ENCODE assay signal across 8 cellular contexts in genomic region chr7:1939434-1940401, GRCh38.
DNase-seq lines count a peak whose midpoint lies in the region; ATAC-seq and TF ChIP-seq lines count a peak whose summit lies in the region.

No MANE protein-coding gene starts in this region.

- H3K27me3 Mint-ChIP-seq in effector memory CD8-positive, alpha-beta T cell, result no peaks in the 10 kb centered on the region

- ATAC-seq in GM18520 (IDR thresholded peaks at IDR 0.05; ENCODE audit: unreplicated experiment) (peak; percentile 10), HG02678 (IDR thresholded peaks at IDR 0.05; ENCODE audit: unreplicated experiment) (peak; percentile 24), upper lobe of right lung (peak; percentile 60)
- ATAC-seq in effector memory CD8-positive, alpha-beta T cell (replicated peaks), result peak; percentile 57

- H3K9me3 ChIP-seq in upper lobe of right lung, result no peaks in the 10 kb centered on the region

- peak overlapping the region; percentile 43 for H3K4me3 ChIP-seq in upper lobe of right lung

- DNase-seq in SK-N-DZ (ENCODE audit: low spot score) (peak; percentile 29), upper lobe of right lung (no peak), dermis blood vessel endothelial cell (no peak), dedifferentiated amniotic fluid mesenchymal stem cell (ENCODE audit: extremely low spot score) (no peak), cortex of kidney (lab: John Stamatoyannopoulos, UW) (no peak)
- peak; percentile 8 to 35 (median 10) for DNase-seq in effector memory CD8-positive, alpha-beta T cell

- intact Hi-C loops in upper lobe of right lung (cut with DNase I), result no loop called here

- H3K36me3 Mint-ChIP-seq in effector memory CD8-positive, alpha-beta T cell (ENCODE audit: insufficient read depth), result peaks cover 32% of the 10 kb centered on the region

- H3K9me3 Mint-ChIP-seq in effector memory CD8-positive, alpha-beta T cell, result no peaks in the 10 kb centered on the region

- H3K4me1 Mint-ChIP-seq in effector memory CD8-positive, alpha-beta T cell (ENCODE audit: low read depth in 2 of 2), result peaks cover 58 to 63% of the 10 kb centered on the region in 2 donors

- H3K4me3 Mint-ChIP-seq in effector memory CD8-positive, alpha-beta T cell, result peak overlapping the region; percentile 93 to 96

- peak overlapping the region; percentile 77 for H3K27ac ChIP-seq in upper lobe of right lung

- TF ChIP-seq CTCF in upper lobe of right lung (IDR thresholded peaks at IDR 0.05), result no peak

- peak overlapping the region; percentile 95 to 97 for H3K27ac Mint-ChIP-seq in effector memory CD8-positive, alpha-beta T cell

- H3K4me1 ChIP-seq in upper lobe of right lung, result peaks cover 4% of the 10 kb centered on the region

- H3K27me3 ChIP-seq in upper lobe of right lung, result no peaks in the 10 kb centered on the region

- peaks cover 6% of the 10 kb centered on the region for H3K36me3 ChIP-seq in upper lobe of right lung

Comparison
In these comparisons a context has a peak if more than half of its experiments do, and no peak if none do; other contexts are left out.
1. ATAC-seq: peak in every context shown above with its lines; median percentile 60 in upper lobe of right lung; 57 in effector memory CD8-positive, alpha-beta T cell; 24 in HG02678; 10 in GM18520.
2. DNase-seq: peak in SK-N-DZ (single experiment) and effector memory CD8-positive, alpha-beta T cell (3 of 3); none in upper lobe of right lung (single experiment), dermis blood vessel endothelial cell (single experiment), dedifferentiated amniotic fluid mesenchymal stem cell (single experiment) and cortex of kidney (single experiment).